38 cellular contexts compared by ENCODE assay signal in the genomic region with DNA sequence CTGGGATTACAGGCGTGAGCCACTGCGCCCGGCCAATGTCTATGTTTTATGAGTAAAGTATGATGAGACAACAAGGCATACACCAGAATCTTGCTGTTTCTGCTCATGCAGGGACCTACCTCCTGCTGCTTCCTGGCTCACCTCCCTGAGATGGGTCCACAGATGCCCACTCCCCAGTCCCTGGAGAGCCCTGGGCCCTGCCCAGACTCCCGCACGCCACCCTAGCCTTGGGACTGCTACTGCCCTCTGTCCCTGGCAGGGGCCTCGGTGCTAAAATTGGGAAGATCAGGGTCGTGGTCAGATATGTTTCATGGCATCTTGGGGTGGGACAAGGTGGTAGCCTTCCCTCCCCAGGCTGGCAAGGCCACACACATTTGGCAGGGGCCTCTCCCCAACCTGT.
"Had no signal": no experiment of that assay in that cellular context is flagged by ENCODE, and none has a peak within 500 bp of the region (broad histone marks: within the 10 kb centered on the region; RNA-seq: fewer than 3 reads in every experiment).

No MANE protein-coding gene starts in this region.

- H3K4me3 Mint-ChIP-seq: activated naive CD4-positive, alpha-beta T cell treated with anti-CD3 and anti-CD28 coated beads for 36 hours; activated naive CD4-positive, alpha-beta T cell treated with anti-CD3 and anti-CD28 coated beads, Interleukin-2, amount 10 ng/mL, durations not matched to agents 7 days and 5 days; activated naive CD4-positive, alpha-beta T cell treated with anti-CD3 and anti-CD28 coated beads, Interleukin-2, amount 50 U/mL, for 24 hours; activated naive CD8-positive, alpha-beta T cell; activated naive CD8-positive, alpha-beta T cell treated with anti-CD3 and anti-CD28 coated beads for 36 hours; activated naive CD8-positive, alpha-beta T cell treated with anti-CD3 and anti-CD28 coated beads, Interleukin-2, amount 10 ng/mL, durations not matched to agents 7 days and 5 days; activated naive CD8-positive, alpha-beta T cell treated with anti-CD3 and anti-CD28 coated beads, Interleukin-2, amount 50 U/mL, for 24 hours; activated T-cell treated with anti-CD3 and anti-CD28 coated beads, Interleukin-2, amount 50 U/mL, for 24 hours; activated T-cell treated with anti-CD3 and anti-CD28 coated beads, Interleukin-2, amount 50 U/mL, for 4 hours; activated T-cell treated with anti-CD3 and anti-CD28 coated beads, Interleukin-2, amount 50 U/mL, for 72 hours; activated T-helper 1 cell treated with anti-CD3 and anti-CD28 coated beads, Interleukin-12 subunit alpha, Interleukin-12 subunit beta, Interleukin-2, Interleukin-4 antibody, amounts not matched to agents 30 ng/mL and 10 ng/mL and 1 ng/mL, durations not matched to agents 14 hours and 24 hours and 36 hours; activated T-helper 17 cell treated with anti-CD3 and anti-CD28 coated beads, Interleukin-2, amount 50 U/mL, for 72 hours; brain; central memory CD8-positive, alpha-beta T cell had no signal

- H3K4me1 ChIP-seq: ascending aorta, breast epithelium had no signal

- H3K9me3 ChIP-seq: body of pancreas had no signal

- H3K36me3 Mint-ChIP-seq: activated naive CD8-positive, alpha-beta T cell; brain had no signal

- H3K27me3 Mint-ChIP-seq: activated naive CD4-positive, alpha-beta T cell treated with anti-CD3 and anti-CD28 coated beads, Interleukin-2, amount 50 U/mL, for 24 hours; activated naive CD8-positive, alpha-beta T cell; activated naive CD8-positive, alpha-beta T cell treated with anti-CD3 and anti-CD28 coated beads for 36 hours; activated naive CD8-positive, alpha-beta T cell treated with anti-CD3 and anti-CD28 coated beads, Interleukin-2, amount 10 ng/mL, durations not matched to agents 7 days and 5 days; activated naive CD8-positive, alpha-beta T cell treated with anti-CD3 and anti-CD28 coated beads, Interleukin-2, amount 50 U/mL, for 24 hours; activated T-helper 17 cell treated with anti-CD3 and anti-CD28 coated beads, Interleukin-2, amount 50 U/mL, for 72 hours; central memory CD8-positive, alpha-beta T cell had no signal

- H3K27ac Mint-ChIP-seq: activated naive CD4-positive, alpha-beta T cell treated with anti-CD3 and anti-CD28 coated beads for 36 hours; activated naive CD4-positive, alpha-beta T cell treated with anti-CD3 and anti-CD28 coated beads, Interleukin-2, amount 10 ng/mL, durations not matched to agents 7 days and 5 days; activated naive CD4-positive, alpha-beta T cell treated with anti-CD3 and anti-CD28 coated beads, Interleukin-2, amount 50 U/mL, for 24 hours; activated naive CD4-positive, alpha-beta T cell treated with anti-CD3 and anti-CD28 coated beads, Interleukin-2, amount 50 U/mL, for 72 hours; activated naive CD8-positive, alpha-beta T cell; activated naive CD8-positive, alpha-beta T cell treated with anti-CD3 and anti-CD28 coated beads for 36 hours; activated naive CD8-positive, alpha-beta T cell treated with anti-CD3 and anti-CD28 coated beads, Interleukin-2, amount 10 ng/mL, durations not matched to agents 7 days and 5 days; activated naive CD8-positive, alpha-beta T cell treated with anti-CD3 and anti-CD28 coated beads, Interleukin-2, amount 50 U/mL, for 24 hours; activated T-cell treated with anti-CD3 and anti-CD28 coated beads, Interleukin-2, amount 50 U/mL, for 24 hours; activated T-cell treated with anti-CD3 and anti-CD28 coated beads, Interleukin-2, amount 50 U/mL, for 72 hours; activated T-helper 1 cell treated with anti-CD3 and anti-CD28 coated beads, Interleukin-12 subunit alpha, Interleukin-12 subunit beta, Interleukin-2, Interleukin-4 antibody, amounts not matched to agents 30 ng/mL and 10 ng/mL and 1 ng/mL, durations not matched to agents 14 hours and 24 hours and 36 hours; activated T-helper 17 cell treated with anti-CD3 and anti-CD28 coated beads, Interleukin-2, amount 50 U/mL, for 72 hours; activated T-helper 2 cell treated with anti-CD3 and anti-CD28 coated beads, Interferon-gamma antibody, Interleukin-2, Interleukin-4, amounts not matched to agents 10 μg/mL and 5 μg/mL and 100 μg/mL, durations not matched to agents 14 hours and 24 hours and 36 hours; brain had no signal

- DNase-seq: activated effector memory CD4-positive, alpha-beta T cell treated with anti-CD3 and anti-CD28 coated beads, Interleukin-2, amount 50 U/mL, for 16 hours; activated effector memory CD4-positive, alpha-beta T cell treated with Interleukin-2 at 50 U/mL for 16 hours; activated gamma-delta T cell; activated gamma-delta T cell treated with Interleukin-2 at 50 U/mL for 16 hours; activated naive CD4-positive, alpha-beta T cell; activated naive CD4-positive, alpha-beta T cell treated with anti-CD3 and anti-CD28 coated beads for 36 hours; activated naive CD4-positive, alpha-beta T cell treated with anti-CD3 and anti-CD28 coated beads, Interleukin-2, amount 10 ng/mL, durations not matched to agents 7 days and 5 days; activated naive CD4-positive, alpha-beta T cell treated with anti-CD3 and anti-CD28 coated beads, Interleukin-2, amount 50 U/mL, for 16 hours; activated naive CD4-positive, alpha-beta T cell treated with Interleukin-2 at 50 U/mL for 16 hours; activated naive CD8-positive, alpha-beta T cell treated with anti-CD3 and anti-CD28 coated beads for 36 hours; activated naive CD8-positive, alpha-beta T cell treated with anti-CD3 and anti-CD28 coated beads, Interleukin-2, amount 10 ng/mL, durations not matched to agents 7 days and 5 days; activated naive CD8-positive, alpha-beta T cell treated with anti-CD3 and anti-CD28 coated beads, Interleukin-2, amount 50 U/mL, for 24 hours; activated T-cell treated with anti-CD3 and anti-CD28 coated beads, Interleukin-2, amount 50 U/mL, for 1 hour; activated T-cell treated with anti-CD3 and anti-CD28 coated beads, Interleukin-2, amount 50 U/mL, for 24 hours; activated T-cell treated with anti-CD3 and anti-CD28 coated beads, Interleukin-2, amount 50 U/mL, for 4 hours; activated T-cell treated with anti-CD3 and anti-CD28 coated beads, Interleukin-2, amount 50 U/mL, for 48 hours; activated T-cell treated with anti-CD3 and anti-CD28 coated beads, Interleukin-2, amount 50 U/mL, for 72 hours; adrenal gland; amniotic stem cell; amygdala; anterior cingulate cortex; aorta; body of pancreas; brain microvascular endothelial cell; caudate nucleus; central memory CD4-positive, alpha-beta T cell; cerebellar nuclear complex had no signal

- H3K9me3 Mint-ChIP-seq: activated naive CD4-positive, alpha-beta T cell treated with anti-CD3 and anti-CD28 coated beads, Interleukin-2, amount 50 U/mL, for 24 hours; activated T-helper 17 cell treated with anti-CD3 and anti-CD28 coated beads, Interleukin-2, amount 50 U/mL, for 72 hours had no signal

- H3K27ac ChIP-seq: adrenal gland, ascending aorta, body of pancreas, brain microvascular endothelial cell, breast epithelium, cardiac muscle cell had no signal

- H3K4me3 ChIP-seq: adrenal gland, ascending aorta, body of pancreas, breast epithelium, cardiac muscle cell had no signal

- H3K27me3 ChIP-seq: ascending aorta, body of pancreas, brain microvascular endothelial cell, cardiac muscle cell had no signal

- H3K36me3 ChIP-seq: adrenal gland, ascending aorta, brain microvascular endothelial cell, breast epithelium, cardiac muscle cell had no signal
